In the genomic region with DNA sequence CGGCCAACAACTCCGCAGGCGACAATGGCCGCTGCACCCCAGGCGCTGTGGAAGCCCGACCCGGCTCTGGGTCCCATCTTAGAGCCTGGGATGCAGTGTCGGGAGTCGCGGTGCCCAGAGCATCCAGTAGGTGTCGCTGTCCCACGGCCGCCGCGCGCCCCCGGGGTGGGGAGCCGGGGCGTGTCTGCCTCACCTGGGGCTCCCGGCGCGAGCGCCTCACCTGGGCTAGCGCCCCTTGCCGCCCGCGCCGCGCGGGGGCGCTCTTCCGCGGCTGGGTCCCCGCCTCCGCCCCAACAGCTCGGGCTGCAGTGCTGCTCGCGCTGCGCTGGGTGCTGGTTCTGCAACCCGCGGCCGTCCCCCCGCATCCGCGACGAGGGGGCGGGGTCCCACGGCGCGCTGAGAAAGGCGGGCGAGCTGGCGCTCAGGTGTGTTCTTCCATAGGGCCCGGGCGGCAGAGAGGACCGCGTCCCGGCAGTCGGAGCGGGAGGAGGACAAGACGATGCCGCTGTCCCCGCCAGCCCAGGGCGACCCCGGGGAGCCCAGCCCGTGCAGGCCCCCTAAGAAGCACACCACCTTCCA, we compare ENCODE assay signal across 8 cellular contexts. TPM values are rescaled to one million over a fixed set of nuclear protein-coding genes. Genes with fewer than 3 reads are reported as not detected.
A peak's percentile ranks its signal among the peaks of the same experiment; 100 is the strongest.
DNase-seq lines count a peak whose midpoint lies in the region; ATAC-seq and TF ChIP-seq lines count a peak whose summit lies in the region.

A gene with protein sequence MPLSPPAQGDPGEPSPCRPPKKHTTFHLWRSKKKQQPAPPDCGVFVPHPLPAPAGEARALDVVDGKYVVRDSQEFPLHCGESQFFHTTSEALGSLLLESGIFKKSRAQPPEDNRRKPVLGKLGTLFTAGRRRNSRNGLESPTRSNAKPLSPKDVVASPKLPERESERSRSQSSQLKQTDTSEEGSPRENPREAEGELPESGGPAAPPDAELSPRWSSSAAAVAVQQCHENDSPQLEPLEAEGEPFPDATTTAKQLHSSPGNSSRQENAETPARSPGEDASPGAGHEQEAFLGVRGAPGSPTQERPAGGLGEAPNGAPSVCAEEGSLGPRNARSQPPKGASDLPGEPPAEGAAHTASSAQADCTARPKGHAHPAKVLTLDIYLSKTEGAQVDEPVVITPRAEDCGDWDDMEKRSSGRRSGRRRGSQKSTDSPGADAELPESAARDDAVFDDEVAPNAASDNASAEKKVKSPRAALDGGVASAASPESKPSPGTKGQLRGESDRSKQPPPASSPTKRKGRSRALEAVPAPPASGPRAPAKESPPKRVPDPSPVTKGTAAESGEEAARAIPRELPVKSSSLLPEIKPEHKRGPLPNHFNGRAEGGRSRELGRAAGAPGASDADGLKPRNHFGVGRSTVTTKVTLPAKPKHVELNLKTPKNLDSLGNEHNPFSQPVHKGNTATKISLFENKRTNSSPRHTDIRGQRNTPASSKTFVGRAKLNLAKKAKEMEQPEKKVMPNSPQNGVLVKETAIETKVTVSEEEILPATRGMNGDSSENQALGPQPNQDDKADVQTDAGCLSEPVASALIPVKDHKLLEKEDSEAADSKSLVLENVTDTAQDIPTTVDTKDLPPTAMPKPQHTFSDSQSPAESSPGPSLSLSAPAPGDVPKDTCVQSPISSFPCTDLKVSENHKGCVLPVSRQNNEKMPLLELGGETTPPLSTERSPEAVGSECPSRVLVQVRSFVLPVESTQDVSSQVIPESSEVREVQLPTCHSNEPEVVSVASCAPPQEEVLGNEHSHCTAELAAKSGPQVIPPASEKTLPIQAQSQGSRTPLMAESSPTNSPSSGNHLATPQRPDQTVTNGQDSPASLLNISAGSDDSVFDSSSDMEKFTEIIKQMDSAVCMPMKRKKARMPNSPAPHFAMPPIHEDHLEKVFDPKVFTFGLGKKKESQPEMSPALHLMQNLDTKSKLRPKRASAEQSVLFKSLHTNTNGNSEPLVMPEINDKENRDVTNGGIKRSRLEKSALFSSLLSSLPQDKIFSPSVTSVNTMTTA (N-terminal part only) (plus strand): TSS at position 308 of the 579 bp plus-strand sequence. CDS start 192 bp downstream, at position 500.

- POLR2A ChIA-PET in RWPE1 (lab: Yijun Ruan, JAX; ENCODE audit: low non-redundant PET): no interaction called here

- H3K27me3 Mint-ChIP-seq in osteocyte (ENCODE audit: unreplicated experiment): peaks cover 70% of the 10 kb centered on the region
- H3K27me3 Mint-ChIP-seq in type B pancreatic cell: peaks cover 43% of the 10 kb centered on the region

- CTCF ChIA-PET in RWPE1 (lab: Yijun Ruan, JAX): interaction anchor here (0.6 to 2.3 kb wide), 24 partner anchors 10 to 1508 kb away, joined by 3 to 22 read pairs (median 4); no protein-coding TSS in a partner anchor

- no peaks in the 10 kb centered on the region for H3K36me3 ChIP-seq in ACC112 (ENCODE audit: insufficient read depth, low read length)

- peak within 1 kb of the TSS; percentile 72 for H3K4me3 Mint-ChIP-seq in osteocyte (ENCODE audit: unreplicated experiment)
- peak within 1 kb of the TSS; percentile 89 for H3K4me3 Mint-ChIP-seq in type B pancreatic cell

- peak within 1 kb of the TSS; percentile 72 for H3K4me3 ChIP-seq in ACC112 (ENCODE audit: low read depth, low read length)

- peaks cover 37% of the 10 kb centered on the region for H3K27me3 ChIP-seq in ACC112 (ENCODE audit: insufficient read depth, low read length)

- ATAC-seq in GM18909 (IDR thresholded peaks at IDR 0.05; ENCODE audit: poor library complexity, unreplicated experiment): peak; percentile 74

- TF ChIP-seq CTCF in RWPE1 (conservative IDR thresholded peaks at IDR 0.05; ENCODE audit: low read depth): peak; percentile 97
- TF ChIP-seq CTCF in osteocyte (IDR thresholded peaks at IDR 0.05): peak; percentile 94
- peak; percentile 99 for TF ChIP-seq CTCF in type B pancreatic cell (conservative IDR thresholded peaks at IDR 0.05)

- H3K27ac ChIP-seq in ACC112 (ENCODE audit: low read depth, low read length): no peak within 1 kb of the TSS
- H3K27ac ChIP-seq in RWPE1: no peak within 1 kb of the TSS

- H3K4me1 Mint-ChIP-seq in osteocyte (ENCODE audit: unreplicated experiment): peaks cover 8% of the 10 kb centered on the region
- peaks cover 4% of the 10 kb centered on the region for H3K4me1 Mint-ChIP-seq in type B pancreatic cell (ENCODE audit: unreplicated experiment)

- H3K27ac Mint-ChIP-seq in osteocyte (ENCODE audit: unreplicated experiment): no peak within 1 kb of the TSS
- peak within 1 kb of the TSS; percentile 43 for H3K27ac Mint-ChIP-seq in type B pancreatic cell

- H3K36me3 Mint-ChIP-seq in osteocyte (ENCODE audit: unreplicated experiment): no peaks in the 10 kb centered on the region
- H3K36me3 Mint-ChIP-seq in type B pancreatic cell: no peaks in the 10 kb centered on the region

- H3K79me2 ChIP-seq in ACC112 (ENCODE audit: control insufficient read depth, insufficient read depth, low read length, unreplicated experiment): no peaks in the 10 kb centered on the region

- no peak for DNase-seq in HT1080 (ENCODE audit: low read depth)
- peak; percentile 91 for DNase-seq in RWPE1 (ENCODE audit: low spot score)
- peak; percentile 51 for DNase-seq in activated gamma-delta T cell treated with Interleukin-2 at 50 U/mL for 16 hours
- DNase-seq in glomerular endothelial cell (ENCODE audit: extremely low read depth, low read depth, low spot score): no peak
- DNase-seq in osteocyte (ENCODE audit: extremely low spot score, unreplicated experiment): peak; percentile 87
- peak; percentile 90 for DNase-seq in type B pancreatic cell (ENCODE audit: extremely low spot score, unreplicated experiment)

- peaks cover 5% of the 10 kb centered on the region for H3K4me1 ChIP-seq in ACC112 (ENCODE audit: control insufficient read depth, insufficient read depth, low read length, unreplicated experiment)

- peak within 1 kb of the TSS; percentile 63 for H2AFZ ChIP-seq in ACC112 (ENCODE audit: low read length, unreplicated experiment)

- H3K9me3 Mint-ChIP-seq in osteocyte (ENCODE audit: unreplicated experiment): no peaks in the 10 kb centered on the region
- H3K9me3 Mint-ChIP-seq in type B pancreatic cell: no peaks in the 10 kb centered on the region

RNA-seq across cellular contexts. Expression of the gene that starts here (rescaled TPM):
- total RNA-seq in HT1080 (2014; rRNA removed; shearing (Covaris generic)): 20.4 and 25.4 TPM in 2 replicates
- 9.7 and 10.9 TPM in 2 replicates for polyA plus RNA-seq in HT1080 (2015; cell fraction: cytosol; rRNA removed)
- 29.8 and 32.1 TPM in 2 replicates for polyA plus RNA-seq in HT1080 (2015; cell fraction: nucleus; rRNA removed)
- total RNA-seq in glomerular endothelial cell: 34.0 and 47.8 TPM in 2 replicates
- total RNA-seq in osteocyte: 2.3 and 2.4 TPM in 2 replicates
- total RNA-seq in type B pancreatic cell (ENCODE audit: low replicate concordance): 5.8 and 17.3 TPM in 2 replicates

Comparison
In these comparisons a context has a peak if more than half of its experiments do, and no peak if none do; other contexts are left out.
1. DNase-seq: peak in RWPE1 (single experiment), activated gamma-delta T cell treated with Interleukin-2 at 50 U/mL for 16 hours (single experiment), osteocyte (single experiment) and type B pancreatic cell (single experiment); none in HT1080 (single experiment) and glomerular endothelial cell (single experiment).
2. Peak in every context shown above with its lines, with median percentiles within 50 percentile points of each other: CTCF ChIP-seq.